ENCODE assay signal across 1 cellular context in the genomic region with DNA sequence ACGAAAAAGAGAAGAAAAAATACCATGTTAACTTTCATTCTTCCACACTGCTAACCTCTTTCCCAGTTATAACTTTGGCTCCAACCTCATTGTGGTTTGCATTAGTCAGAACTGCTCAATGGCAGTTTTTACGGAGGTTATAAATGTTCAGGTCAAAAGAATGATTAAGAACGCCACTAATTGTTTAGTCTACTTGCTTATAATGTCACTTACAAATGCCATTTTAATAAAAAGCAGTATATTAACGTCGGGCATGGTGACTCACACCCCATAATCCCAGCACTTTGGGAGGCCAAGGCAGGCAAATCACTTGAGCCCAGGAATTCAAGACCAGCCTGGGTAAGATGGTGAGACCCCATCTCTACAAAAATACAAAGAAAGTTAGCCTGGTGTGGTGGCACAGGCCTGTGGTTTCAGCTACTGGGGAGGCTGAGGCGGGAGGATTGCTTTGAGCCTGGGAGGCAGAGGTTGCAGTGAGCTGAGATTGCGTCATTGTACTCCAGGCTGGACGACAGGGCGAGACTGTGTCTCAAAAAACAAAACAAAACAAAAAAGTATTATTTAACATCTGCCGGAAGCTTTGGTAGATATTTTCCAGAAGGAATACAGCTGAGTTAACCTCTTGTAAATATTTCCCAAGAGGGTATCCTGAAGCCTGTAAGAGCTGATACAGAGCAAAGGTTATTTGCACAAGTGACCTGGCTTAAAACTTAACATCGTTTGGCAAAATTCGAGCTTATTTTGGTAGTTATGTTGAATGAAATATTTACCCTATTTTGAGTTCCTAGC.
TF ChIP-seq lines count a peak whose summit lies in the region.

No MANE protein-coding gene starts in this region.

TF ChIP-seq in SK-N-SH, 30 proteins besides CTCF, POLR2A, EP300 and RAD21:
- TF ChIP-seq ZBTB33 (IDR thresholded peaks at IDR 0.05; ENCODE audit: borderline replicate concordance, low read depth) (0 out of 2 replicates have a peak, but pooled peaks have one; percentile 23), JUND (IDR thresholded peaks at IDR 0.05) (peak; percentile 80), TCF12 (IDR thresholded peaks at IDR 0.05) (peak; percentile 68), GABPA (IDR thresholded peaks at IDR 0.05; ENCODE audit: low read depth) (no peak), NFIC (IDR thresholded peaks at IDR 0.05; ENCODE audit: borderline replicate concordance) (peak; percentile 58), FOXJ3 (CRISPR knock-in tag; IDR thresholded peaks at IDR 0.05) (no peak), FOSL2 (IDR thresholded peaks at IDR 0.05; ENCODE audit: borderline replicate concordance, low read depth) (peak; percentile 82), IRF3 (IDR thresholded peaks at IDR 0.05; ENCODE audit: low read depth, low read length) (no peak), POLR2AphosphoS5 (IDR thresholded peaks at IDR 0.05; ENCODE audit: low read depth, low read length) (no peak; the same call in 1 of the 2 replicates), PBX3 (IDR thresholded peaks at IDR 0.05) (peak; percentile 90), TEAD4 (IDR thresholded peaks at IDR 0.05; ENCODE audit: borderline replicate concordance, insufficient read depth) (0 out of 2 replicates have a peak, but pooled peaks have one; percentile 41), RXRA (IDR thresholded peaks at IDR 0.05; ENCODE audit: borderline replicate concordance, low read depth) (0 out of 2 replicates have a peak, but pooled peaks have one; percentile 31), NRF1 (IDR thresholded peaks at IDR 0.05; ENCODE audit: low read depth, low read length) (no peak)
- TF ChIP-seq, protein P1, sequence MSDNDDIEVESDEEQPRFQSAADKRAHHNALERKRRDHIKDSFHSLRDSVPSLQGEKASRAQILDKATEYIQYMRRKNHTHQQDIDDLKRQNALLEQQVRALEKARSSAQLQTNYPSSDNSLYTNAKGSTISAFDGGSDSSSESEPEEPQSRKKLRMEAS (IDR thresholded peaks at IDR 0.05; ENCODE audit: low read depth), result no peak
- TF ChIP-seq, protein P2, sequence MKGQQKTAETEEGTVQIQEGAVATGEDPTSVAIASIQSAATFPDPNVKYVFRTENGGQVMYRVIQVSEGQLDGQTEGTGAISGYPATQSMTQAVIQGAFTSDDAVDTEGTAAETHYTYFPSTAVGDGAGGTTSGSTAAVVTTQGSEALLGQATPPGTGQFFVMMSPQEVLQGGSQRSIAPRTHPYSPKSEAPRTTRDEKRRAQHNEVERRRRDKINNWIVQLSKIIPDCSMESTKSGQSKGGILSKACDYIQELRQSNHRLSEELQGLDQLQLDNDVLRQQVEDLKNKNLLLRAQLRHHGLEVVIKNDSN (IDR thresholded peaks at IDR 0.05; ENCODE audit: borderline replicate concordance, low read depth), result no peak
TF ChIP-seq in SK-N-SH: peak in this region for 8.
